18 cellular contexts compared by ENCODE assay signal in genomic region chr20:13756551-13756950, GRCh38.
"Had no signal": no experiment of that assay in that cellular context is flagged by ENCODE, and none has a peak within 500 bp of the region (broad histone marks: within the 10 kb centered on the region; RNA-seq: fewer than 3 reads in every experiment).

No MANE protein-coding gene starts in this region.

- H3K27ac ChIP-seq: heart left ventricle, parathyroid adenoma, psoas muscle, right lobe of liver, spleen, testis, transverse colon had no signal

- H3K4me1 ChIP-seq: heart left ventricle, parathyroid adenoma, psoas muscle, right lobe of liver, testis had no signal

- DNase-seq: effector memory CD4-positive, alpha-beta T cell; heart left ventricle; hippocampal formation; kidney glomerular epithelial cell; naive thymus-derived CD4-positive, alpha-beta T cell; nephron progenitor cell; psoas muscle; retina; right lobe of liver; spleen; stimulated activated CD4-positive, alpha-beta T cell treated with anti-CD3 and anti-CD28 coated beads, Interleukin-2, amount 100 ng/mL, for 24 hours; stimulated activated CD4-positive, alpha-beta T cell treated with anti-CD3 and anti-CD28 coated beads, Interleukin-4, amount 100 ng/mL, for 4 hours; stimulated activated naive B cell treated with anti-CD40 and anti-IgM and Interleukin-4, amounts not matched to agents 10 μg/mL and 1 μg/mL and 100 μg/mL, for 72 hours; stimulated activated naive CD8-positive, alpha-beta T cell treated with anti-CD3 and anti-CD28 coated beads, Interleukin-15, amount 100 ng/mL, for 72 hours; testis; transverse colon had no signal

- FAIRE-seq: frontal cortex had no signal

- ATAC-seq: heart left ventricle; naive thymus-derived CD4-positive, alpha-beta T cell; psoas muscle; right lobe of liver; stimulated activated naive B cell treated with anti-CD40 and anti-IgM and Interleukin-4, amounts not matched to agents 10 μg/mL and 1 μg/mL and 100 μg/mL, for 72 hours; stimulated activated naive CD8-positive, alpha-beta T cell treated with anti-CD3 and anti-CD28 coated beads, Interleukin-15, amount 100 ng/mL, for 72 hours had no signal

- H3K9me3 ChIP-seq: heart left ventricle, psoas muscle, right lobe of liver, spleen, testis, transverse colon had no signal

- H3K9ac ChIP-seq: parathyroid adenoma had no signal

- H3K4me3 ChIP-seq: heart left ventricle, psoas muscle, right lobe of liver, spleen, testis, transverse colon had no signal

- H2AFZ ChIP-seq: parathyroid adenoma had no signal

- H3K79me2 ChIP-seq: parathyroid adenoma had no signal

- H3K27me3 ChIP-seq: heart left ventricle, right lobe of liver, spleen, testis, transverse colon had no signal
